2 cellular contexts compared by ENCODE assay signal in genomic region chr11:24965780-24966179, GRCh38.
TF ChIP-seq lines count a peak whose summit lies in the region.

No MANE protein-coding gene starts in this region.

TF ChIP-seq in SK-N-SH treated with all-trans-retinoic acid at 6 μM for 48 hours, 23 proteins besides CTCF, POLR2A, EP300 and RAD21 (continued from another document):
- 0 out of 2 replicates have a peak, but pooled peaks have one; percentile 45 for TF ChIP-seq PATZ1 (CRISPR knock-in tag; IDR thresholded peaks at IDR 0.05; ENCODE audit: borderline replicate concordance)
- peak; percentile 90 for TF ChIP-seq ISL1 (CRISPR knock-in tag; IDR thresholded peaks at IDR 0.05)
- no peak for TF ChIP-seq ZFP3 (CRISPR knock-in tag; IDR thresholded peaks at IDR 0.05)
TF ChIP-seq in SK-N-SH treated with all-trans-retinoic acid at 6 μM for 48 hours: peak in this region for 3.

TF ChIP-seq in SK-N-SH, 30 proteins besides CTCF, POLR2A, EP300 and RAD21 (continued from another document):
- TF ChIP-seq MAX (IDR thresholded peaks at IDR 0.05; ENCODE audit: low read depth) (no peak), ZBTB33 (IDR thresholded peaks at IDR 0.05; ENCODE audit: borderline replicate concordance, low read depth) (no peak), CHD2 (IDR thresholded peaks at IDR 0.05; ENCODE audit: low read length, partially characterized antibody) (no peak), MEF2A (IDR thresholded peaks at IDR 0.05; ENCODE audit: borderline replicate concordance, low read depth) (no peak), FOSL2 (IDR thresholded peaks at IDR 0.05; ENCODE audit: borderline replicate concordance, low read depth) (no peak), TEAD4 (IDR thresholded peaks at IDR 0.05; ENCODE audit: borderline replicate concordance, insufficient read depth) (no peak), RCOR1 (IDR thresholded peaks at IDR 0.05; ENCODE audit: low read length) (no peak), GATA2 (CRISPR knock-in tag; IDR thresholded peaks at IDR 0.05) (no peak), FOXJ3 (CRISPR knock-in tag; IDR thresholded peaks at IDR 0.05) (no peak), JUND (IDR thresholded peaks at IDR 0.05) (no peak), SMC3 (IDR thresholded peaks at IDR 0.05; ENCODE audit: low read depth, low read length) (no peak), PBX3 (IDR thresholded peaks at IDR 0.05) (no peak)
